Comparison of ENCODE assay signal across 16 cellular contexts in genomic region chr11:2210366-2211112, GRCh38. TPM values are rescaled to one million over a fixed set of nuclear protein-coding genes. Genes with fewer than 3 reads are reported as not detected.
DNase-seq lines count a peak whose midpoint lies in the region; ATAC-seq and TF ChIP-seq lines count a peak whose summit lies in the region.
"Had no signal": no experiment of that assay in that cellular context is flagged by ENCODE, and none has a peak within 500 bp of the region (broad histone marks: within the 10 kb centered on the region; RNA-seq: fewer than 3 reads in every experiment).

No MANE protein-coding gene starts in this region.

- H3K27me3 Mint-ChIP-seq in neural progenitor cell (ENCODE audit: insufficient read depth, low read depth), result peaks cover 13% of the 10 kb centered on the region

- no peak overlapping the region for H3K4me3 ChIP-seq in coronary artery
- no peak overlapping the region for H3K4me3 ChIP-seq in neural progenitor cell
- H3K4me3 ChIP-seq: upper lobe of left lung had no signal

- peak; percentile 3 for DNase-seq in stimulated activated CD4-positive, alpha-beta T cell treated with anti-CD3 and anti-CD28 coated beads, Interleukin-4, amount 100 ng/mL, for 24 hours
- no peak for DNase-seq in stimulated activated CD4-positive, alpha-beta T cell treated with anti-CD3 and anti-CD28 coated beads, Interleukin-12 subunit alpha, Interleukin-12 subunit beta, amount 100 ng/mL, for 4 hours
- DNase-seq in coronary artery (ENCODE audit: low spot score), result peak; percentile 71
- DNase-seq in neural progenitor cell (ENCODE audit: low spot score), result no peak
- no peak for DNase-seq in EL
- DNase-seq in dermis blood vessel endothelial cell, result no peak
- no peak for DNase-seq in hypothalamus (lab: John Stamatoyannopoulos, UW)
- DNase-seq: C1 segment of cervical spinal cord; MV-4-11; stimulated activated CD4-positive, alpha-beta T cell treated with anti-CD3 and anti-CD28 coated beads, Interleukin-1b, Interleukin-23, amount 100 ng/mL, for 48 hours had no signal

- H3K79me2 ChIP-seq in neural progenitor cell (ENCODE audit: low read depth), result no peaks in the 10 kb centered on the region

- no peaks in the 10 kb centered on the region for H4K20me1 ChIP-seq in neural progenitor cell (ENCODE audit: low read depth)

- peaks cover 48% of the 10 kb centered on the region for H3K4me1 Mint-ChIP-seq in neural progenitor cell

- no peaks in the 10 kb centered on the region for H3K36me3 ChIP-seq in neural progenitor cell
- H3K36me3 ChIP-seq: upper lobe of left lung had no signal

- no peak overlapping the region for H3K9ac ChIP-seq in neural progenitor cell

- H3K9me3 ChIP-seq in neural progenitor cell (ENCODE audit: low read depth), result no peaks in the 10 kb centered on the region
- H3K9me3 ChIP-seq: upper lobe of left lung had no signal

- TF ChIP-seq CTCF in coronary artery (IDR thresholded peaks at IDR 0.05) (no peak), neural progenitor cell (IDR thresholded peaks at IDR 0.05) (no peak)

- H3K36me3 Mint-ChIP-seq in neural progenitor cell, result no peaks in the 10 kb centered on the region

- H3K27ac ChIP-seq in coronary artery (no peak overlapping the region), neural progenitor cell (peak overlapping the region; percentile 77)
- H3K27ac ChIP-seq: upper lobe of left lung had no signal

- peak overlapping the region; percentile 76 for H3K27ac Mint-ChIP-seq in neural progenitor cell
- H3K27ac Mint-ChIP-seq: dendritic cell treated with granulocyte-macrophage colony-stimulating factor and Interleukin-4, amounts not matched to agents 40 ng/mL and 50 ng/mL, for 4 days had no signal

- no peak overlapping the region for H2AFZ ChIP-seq in neural progenitor cell (replicated peaks)

- peaks cover 3% of the 10 kb centered on the region for H3K27me3 ChIP-seq in neural progenitor cell
- H3K27me3 ChIP-seq: upper lobe of left lung had no signal

- peak overlapping the region; percentile 38 for H3K4me2 ChIP-seq in neural progenitor cell

- no peak for ATAC-seq in GM18861 (IDR thresholded peaks at IDR 0.05; ENCODE audit: unreplicated experiment)

- peaks cover 43% of the 10 kb centered on the region for H3K4me1 ChIP-seq in neural progenitor cell

- H3K9me3 Mint-ChIP-seq in neural progenitor cell, result no peaks in the 10 kb centered on the region

- H3F3A ChIP-seq in neural progenitor cell (ENCODE audit: low read depth), result peaks cover 7% of the 10 kb centered on the region

- H3K4me3 Mint-ChIP-seq in neural progenitor cell, result no peak overlapping the region
- H3K4me3 Mint-ChIP-seq: dendritic cell treated with granulocyte-macrophage colony-stimulating factor and Interleukin-4, amounts not matched to agents 40 ng/mL and 50 ng/mL, for 4 days had no signal

RNA-seq across cellular contexts. Expression of gene TH, which starts 38.9 kb away (rescaled TPM):
- total RNA-seq in neural progenitor cell (ENCODE audit: low replicate concordance) (2.0 and 6.2 TPM in 2 replicates), dermis blood vessel endothelial cell (not detected in 2 replicates)
- total RNA-seq: Daoy, mononuclear cell, SK-MEL-5, upper lobe of left lung had no signal

RNA-seq across cellular contexts. Expression of gene INS, which starts 49.5 kb away (rescaled TPM):
- total RNA-seq in neural progenitor cell (ENCODE audit: low replicate concordance) (not detected in 2 replicates), dermis blood vessel endothelial cell (not detected in 2 replicates)
- total RNA-seq: Daoy, mononuclear cell, SK-MEL-5 had no signal

RNA-seq across cellular contexts. Expression of gene ASCL2, which starts 59.8 kb away (rescaled TPM):
- total RNA-seq in neural progenitor cell (ENCODE audit: low replicate concordance), result 2.2 TPM in 1 of 2 replicates, not detected in the other
- not detected in 2 replicates for total RNA-seq in dermis blood vessel endothelial cell
- total RNA-seq: Daoy, SK-MEL-5 had no signal

Comparison
In these comparisons a context has a peak if more than half of its experiments do, and no peak if none do; other contexts are left out.
1. DNase-seq: peak in stimulated activated CD4-positive, alpha-beta T cell treated with anti-CD3 and anti-CD28 coated beads, Interleukin-4, amount 100 ng/mL, for 24 hours (single experiment) and coronary artery (single experiment); none in stimulated activated CD4-positive, alpha-beta T cell treated with anti-CD3 and anti-CD28 coated beads, Interleukin-12 subunit alpha, Interleukin-12 subunit beta, amount 100 ng/mL, for 4 hours (single experiment), neural progenitor cell (single experiment), EL (single experiment), dermis blood vessel endothelial cell (single experiment) and hypothalamus (0 of 51).